Comparison of ENCODE assay signal across 31 cellular contexts in the genomic region with DNA sequence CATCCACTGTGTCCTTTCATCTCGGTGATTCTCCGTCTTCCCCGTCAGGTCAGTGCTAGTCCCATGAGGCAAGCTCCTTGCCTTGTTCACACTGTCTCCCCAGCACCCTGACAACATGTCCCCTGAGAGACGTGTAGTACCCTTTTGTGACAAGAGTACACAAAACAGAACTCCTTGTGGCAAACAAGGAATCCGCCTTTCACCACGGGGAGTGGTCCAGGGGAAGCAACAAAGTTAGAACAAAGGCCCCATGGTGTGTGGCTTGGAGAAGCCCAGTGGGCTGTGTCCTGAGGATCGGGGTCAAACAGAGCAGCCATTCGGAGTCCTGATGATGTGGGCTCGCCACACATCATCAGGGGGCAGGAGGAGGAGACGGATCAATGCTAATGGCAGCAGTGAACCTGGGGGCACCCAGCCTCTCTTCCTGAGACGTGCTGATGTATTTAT.
DNase-seq lines count a peak whose midpoint lies in the region; ATAC-seq, FAIRE-seq and TF ChIP-seq lines count a peak whose summit lies in the region.
"Had no signal": no experiment of that assay in that cellular context is flagged by ENCODE, and none has a peak within 500 bp of the region (broad histone marks: within the 10 kb centered on the region; RNA-seq: fewer than 3 reads in every experiment).

No MANE protein-coding gene starts in this region.

- H3K9me3 ChIP-seq in left ventricle myocardium inferior (replicated peaks), result no peaks in the 10 kb centered on the region
- no peaks in the 10 kb centered on the region for H3K9me3 ChIP-seq in H1 (ENCODE audit: insufficient read depth in 2 of 2, low read depth in 1 of 2, low read length in 1 of 2)
- H3K9me3 ChIP-seq in neuronal stem cell (replicated peaks in 1 of 2; ENCODE audit: control insufficient read depth in 2 of 2, insufficient read depth in 1 of 2, low read depth in 1 of 2, low read length in 2 of 2), result no peaks in the 10 kb centered on the region
- H3K9me3 ChIP-seq in gastrocnemius medialis, result no peaks in the 10 kb centered on the region
- H3K9me3 ChIP-seq: vagina had no signal

- no peak overlapping the region for H3K56ac ChIP-seq in H1 (replicated peaks; ENCODE audit: insufficient read length, low read depth, low read length)

- H3K27me3 ChIP-seq in left ventricle myocardium inferior (ENCODE audit: low read depth), result peaks cover 70% of the 10 kb centered on the region
- H3K27me3 ChIP-seq in H1 (replicated peaks in 1 of 4; ENCODE audit: control insufficient read depth in 3 of 4, extremely low read depth in 1 of 4, insufficient read depth in 3 of 4, low read length in 3 of 4), result peaks cover 0 to 4% (median 0%) of the 10 kb centered on the region in 4 experiments; a peak in 2 of 7 replicates
- H3K27me3 ChIP-seq in neuronal stem cell (ENCODE audit: control insufficient read depth in 3 of 3, insufficient read depth in 3 of 3, low read depth in 1 of 3, low read length in 3 of 3), result peaks cover 0 to 44% (median 0%) of the 10 kb centered on the region in 3 experiments
- H3K27me3 ChIP-seq in gastrocnemius medialis, result no peaks in the 10 kb centered on the region
- H3K27me3 ChIP-seq: vagina had no signal

- no peaks in the 10 kb centered on the region for H4K20me1 ChIP-seq in H1 (replicated peaks in 1 of 2; ENCODE audit: control insufficient read depth in 1 of 2, insufficient read depth in 2 of 2, low read length in 2 of 2)

- no peak overlapping the region for H2BK20ac ChIP-seq in H1 (ENCODE audit: low read length)

- H3K4me1 ChIP-seq in left ventricle myocardium inferior (no peaks in the 10 kb centered on the region), H1 (replicated peaks in 1 of 4; ENCODE audit: control insufficient read depth in 3 of 4, insufficient read depth in 4 of 4, low read length in 3 of 4) (peaks cover 0 to 4% (median 0%) of the 10 kb centered on the region in 4 experiments; a peak in 2 of 7 replicates), neuronal stem cell (ENCODE audit: control insufficient read depth in 2 of 2, insufficient read depth in 1 of 2, low read depth in 1 of 2, low read length in 2 of 2) (peaks cover 0 to 9% of the 10 kb centered on the region in 2 donors), gastrocnemius medialis (no peaks in the 10 kb centered on the region)

- no peak overlapping the region for H3K18ac ChIP-seq in H1 (ENCODE audit: extremely low read depth, low read length)
- H3K18ac ChIP-seq in neuronal stem cell (ENCODE audit: low read length), result peak overlapping the region; percentile 46

- TF ChIP-seq RAD21 in H1 (IDR thresholded peaks at IDR 0.05 in 1 of 2, conservative IDR thresholded peaks at IDR 0.05 in 1 of 2; ENCODE audit: low read depth in 2 of 2, low read length in 2 of 2), result no peak

- H3K36me3 ChIP-seq in left ventricle myocardium inferior, result no peaks in the 10 kb centered on the region
- no peaks in the 10 kb centered on the region for H3K36me3 ChIP-seq in H1 (ENCODE audit: control insufficient read depth in 2 of 4, insufficient read depth in 4 of 4, low read length in 3 of 4)
- H3K36me3 ChIP-seq in neuronal stem cell (replicated peaks in 1 of 2; ENCODE audit: control insufficient read depth in 2 of 2, insufficient read depth in 2 of 2, low read length in 2 of 2), result no peaks in the 10 kb centered on the region
- H3K36me3 ChIP-seq in gastrocnemius medialis, result no peaks in the 10 kb centered on the region
- H3K36me3 ChIP-seq: cardiac muscle cell, vagina had no signal

- H2AK5ac ChIP-seq in H1 (ENCODE audit: low read depth, low read length), result no peak overlapping the region
- peak overlapping the region; percentile 40 for H2AK5ac ChIP-seq in neuronal stem cell (ENCODE audit: low read depth, low read length)

- intact Hi-C loops in cardiac septum (cut with DNase I), result no loop called here
- intact Hi-C loops in left ventricle myocardium inferior (cut with micrococcal nuclease), result no loop called here
- intact Hi-C loops in gastrocnemius medialis (cut with DNase I; ENCODE audit: low total_unique reads), result no loop called here

- no peak for ATAC-seq in gastrocnemius medialis
- ATAC-seq in GM21529 (IDR thresholded peaks at IDR 0.05; ENCODE audit: unreplicated experiment), result no peak
- ATAC-seq: left ventricle myocardium superior; stimulated activated naive CD8-positive, alpha-beta T cell treated with anti-CD3 and anti-CD28 coated beads, Interleukin-15, Interleukin-2, amounts not matched to agents 100 U/mL and 50 U/mL, for 24 hours had no signal

- H3K23ac ChIP-seq in H1 (ENCODE audit: insufficient read length) (no peak overlapping the region), neuronal stem cell (ENCODE audit: low read depth, low read length, poor library complexity) (no peak overlapping the region)

- WGBS in H1 (ENCODE audit: extremely low coverage in 1 of 2, insufficient coverage in 1 of 2, insufficient read length in 1 of 2, insufficient replicate concordance in 2 of 2, low coverage in 1 of 2, low lambda C conversion rate in 2 of 2, missing lambda C conversion rate in 1 of 2), 2 experiments, result 80% methylated on average over 11 of the region's 11 CpGs; no CpG with 5 or more reads in 1 of the 2 experiments
- WGBS in neuronal stem cell (ENCODE audit: extremely low coverage in 2 of 2, insufficient read length in 2 of 2, insufficient replicate concordance in 1 of 2), 2 donors, result no CpG with 5 or more reads among the region's 11 CpGs

- H2AFZ ChIP-seq in H1 (ENCODE audit: low read length), result no peak overlapping the region
- no peak overlapping the region for H2AFZ ChIP-seq in neuronal stem cell (ENCODE audit: low read length)
- H2AFZ ChIP-seq: PC-9 had no signal

- no peak overlapping the region for H4K5ac ChIP-seq in H1 (ENCODE audit: insufficient read length, low read depth, low read length)

- H3K27ac ChIP-seq in left ventricle myocardium inferior (replicated peaks), result no peak overlapping the region
- H3K27ac ChIP-seq in H1 (ENCODE audit: low read depth, low read length), result no peak overlapping the region
- no peak overlapping the region for H3K27ac ChIP-seq in neuronal stem cell (replicated peaks; ENCODE audit: low read length)
- H3K27ac ChIP-seq in gastrocnemius medialis, result no peak overlapping the region
- H3K27ac ChIP-seq: cardiac muscle cell, KMS-11, PC-9, skin epidermis, vagina had no signal

- no peak for TF ChIP-seq EP300 in H1 (IDR thresholded peaks at IDR 0.05; ENCODE audit: borderline replicate concordance in 1 of 2, low read depth in 2 of 2, low read length in 2 of 2)

- H3K23me2 ChIP-seq in H1 (ENCODE audit: low read depth, low read length), result peaks cover 5% of the 10 kb centered on the region; the same call in 1 of the 2 replicates

- peak overlapping the region; percentile 53; the same call in 1 of the 2 replicates for H2BK12ac ChIP-seq in H1 (ENCODE audit: low read depth, low read length)
- H2BK12ac ChIP-seq in neuronal stem cell (ENCODE audit: low read length), result no peak overlapping the region

- H3K4me3 ChIP-seq in left ventricle myocardium inferior, result no peak overlapping the region
- H3K4me3 ChIP-seq in H1 (ENCODE audit: extremely low read depth in 1 of 4, insufficient read depth in 2 of 4, low read depth in 3 of 4, low read length in 4 of 4), result no peak overlapping the region
- no peak overlapping the region for H3K4me3 ChIP-seq in neuronal stem cell (ENCODE audit: low read length in 2 of 2)
- no peak overlapping the region for H3K4me3 ChIP-seq in gastrocnemius medialis
- H3K4me3 ChIP-seq: cardiac muscle cell, PC-9, skin epidermis, vagina had no signal

- no peak for TF ChIP-seq POLR2A in H1 (IDR thresholded peaks at IDR 0.05; ENCODE audit: control extremely low read depth in 1 of 2, low read depth in 2 of 2, low read length in 2 of 2)
- TF ChIP-seq POLR2A in gastrocnemius medialis (IDR thresholded peaks at IDR 0.05), result no peak

- FAIRE-seq in H1 (lab: Jason Lieb, UNC), result no peak
- FAIRE-seq: astrocyte, islet of Langerhans had no signal

- CTCF ChIA-PET in H1 (lab: Charles Lee; ENCODE audit: partially characterized antibody), result interaction anchor here (0.5 kb wide), 1 partner anchor 1628 kb away, joined by 3 read pairs; no protein-coding TSS in a partner anchor

- H3K4ac ChIP-seq in H1 (replicated peaks; ENCODE audit: insufficient read length, low read depth, low read length) (no peak overlapping the region), neuronal stem cell (ENCODE audit: low read length) (no peak overlapping the region)

- H2BK5ac ChIP-seq in H1 (ENCODE audit: low read depth, low read length) (no peak overlapping the region), neuronal stem cell (ENCODE audit: low read length) (no peak overlapping the region)

- no peaks in the 10 kb centered on the region for H3K79me1 ChIP-seq in H1 (ENCODE audit: low read depth, low read length)
- H3K79me1 ChIP-seq in neuronal stem cell (ENCODE audit: low read depth, low read length), result no peaks in the 10 kb centered on the region

- H4K8ac ChIP-seq in H1 (ENCODE audit: extremely low read depth, insufficient read depth, low read length) (no peak overlapping the region), neuronal stem cell (ENCODE audit: low read depth, low read length) (no peak overlapping the region)

- H4K91ac ChIP-seq in H1 (replicated peaks; ENCODE audit: insufficient read length, low read length), result no peak overlapping the region
- H4K91ac ChIP-seq in neuronal stem cell (ENCODE audit: low read depth, low read length, poor library complexity), result no peak overlapping the region

- no peak for TF ChIP-seq CTCF in left ventricle myocardium inferior (IDR thresholded peaks at IDR 0.05; ENCODE audit: borderline replicate concordance)
- no peak for TF ChIP-seq CTCF in H1 (IDR thresholded peaks at IDR 0.05; ENCODE audit: control extremely low read depth in 1 of 3, insufficient read depth in 1 of 3, low read depth in 1 of 3, low read length in 3 of 3)
- TF ChIP-seq CTCF in gastrocnemius medialis (IDR thresholded peaks at IDR 0.05 in 4 of 5, conservative IDR thresholded peaks at IDR 0.05 in 1 of 5), result no peak

- H3K4me2 ChIP-seq in H1 (ENCODE audit: insufficient read depth in 1 of 2, low read depth in 2 of 2, low read length in 2 of 2) (no peak overlapping the region), neuronal stem cell (ENCODE audit: insufficient read depth, low read length, poor library complexity, severe bottlenecking) (no peak overlapping the region)
- H3K4me2 ChIP-seq: KMS-11, PC-9 had no signal

- H2BK120ac ChIP-seq in H1 (replicated peaks; ENCODE audit: low read depth, low read length), result no peak overlapping the region
- H2BK120ac ChIP-seq in neuronal stem cell (ENCODE audit: low read depth, low read length), result no peak overlapping the region

- in situ Hi-C loops in gastrocnemius medialis (cut with MboI; ENCODE audit: low sequenced_read_pairs in 4 of 4), result no loop called here

- POLR2A ChIA-PET in H1 (lab: Charles Lee; ENCODE audit: partially characterized antibody), result no interaction called here

- DNase-seq in cardiac septum (ENCODE audit: low spot score) (peak; percentile 39), left ventricle myocardium inferior (no peak), H1 (ENCODE audit: low read depth in 1 of 2, low spot score in 2 of 2) (no peak), neuronal stem cell (ENCODE audit: low spot score) (no peak), NOMO-1 treated with DMSO at 0.1 percent for 48 hours (lab: John Stamatoyannopoulos, UW; ENCODE audit: unreplicated experiment) (no peak), gastrocnemius medialis (no peak), NCI-H2227 (lab: John Stamatoyannopoulos, UW; ENCODE audit: unreplicated experiment) (no peak)
- DNase-seq: ACHN; activated CD4-positive, alpha-beta memory T cell treated with anti-CD3 and anti-CD28 coated beads for 36 hours; activated CD4-positive, alpha-beta T cell treated with anti-CD3 and anti-CD28 coated beads for 1 hour; activated gamma-delta T cell; activated T-cell treated with anti-CD3 and anti-CD28 coated beads for 4 hours; cortex of kidney; EL; left ventricle myocardium superior; mesendoderm; MM.1S; NCI-H1105 treated with DMSO at 0.1 percent for 48 hours; NCI-H2029; NCI-H526; NK-92 treated with Interleukin-12 subunit alpha and Interleukin-12 subunit beta, amount 100 ng/mL, for 24 hours; PC-9; SHP77; stimulated activated naive CD8-positive, alpha-beta T cell treated with anti-CD3 and anti-CD28 coated beads, Interleukin-15, Interleukin-2, amounts not matched to agents 100 U/mL and 50 U/mL, for 24 hours had no signal

- H2BK15ac ChIP-seq in H1 (ENCODE audit: low read length) (no peak overlapping the region), neuronal stem cell (ENCODE audit: low read length) (no peak overlapping the region)

- H3K9ac ChIP-seq in H1 (replicated peaks in 1 of 4; ENCODE audit: extremely low read depth in 1 of 4, low read depth in 3 of 4, low read length in 3 of 4) (no peak overlapping the region), neuronal stem cell (ENCODE audit: low read depth, low read length, poor library complexity) (no peak overlapping the region)
- H3K9ac ChIP-seq: KMS-11 had no signal

- no peaks in the 10 kb centered on the region for H3K79me2 ChIP-seq in H1 (ENCODE audit: control insufficient read depth in 1 of 2, insufficient read depth in 2 of 2, low read length in 2 of 2)

- no peak overlapping the region for H3K14ac ChIP-seq in H1 (ENCODE audit: insufficient read length)
- no peak overlapping the region for H3K14ac ChIP-seq in neuronal stem cell (ENCODE audit: low read length)
